In genomic region chr2:138780451-138780880, GRCh38 we compare ENCODE assay signal across 12 cellular contexts. TPM values are rescaled to one million over a fixed set of nuclear protein-coding genes. Genes with fewer than 3 reads are reported as not detected.
DNase-seq lines count a peak whose midpoint lies in the region; ATAC-seq and TF ChIP-seq lines count a peak whose summit lies in the region.
"Had no signal": no experiment of that assay in that cellular context is flagged by ENCODE, and none has a peak within 500 bp of the region (broad histone marks: within the 10 kb centered on the region; RNA-seq: fewer than 3 reads in every experiment).

No MANE protein-coding gene starts in this region.

- ATAC-seq in Panc1, result peak; percentile 81
- no peak for ATAC-seq in left colon

- POLR2A ChIA-PET in Panc1 (lab: Charles Lee), result no interaction called here

- H3K9me3 ChIP-seq in Panc1 (ENCODE audit: control insufficient read depth, insufficient read depth, low read depth, low read length) (no peaks in the 10 kb centered on the region), iPS-15b (ENCODE audit: control insufficient read depth, insufficient read depth, low read length) (no peaks in the 10 kb centered on the region), trophoblast cell (ENCODE audit: insufficient read depth, low read depth, low read length) (no peaks in the 10 kb centered on the region)

- H3K9ac ChIP-seq in iPS-15b (ENCODE audit: low read depth, low read length) (no peak overlapping the region), trophoblast cell (ENCODE audit: low read length) (peak overlapping the region; percentile 73)

- H4K12ac ChIP-seq in trophoblast cell (ENCODE audit: low read depth, low read length), result peak overlapping the region; percentile 77

- H2AFZ ChIP-seq in ACC112 (ENCODE audit: low read length, unreplicated experiment) (no peak overlapping the region), trophoblast cell (ENCODE audit: insufficient read depth, low read length, poor library complexity) (peak overlapping the region; percentile 77)

- WGBS in trophoblast cell (ENCODE audit: extremely low coverage, insufficient coverage, insufficient read length), result no CpG with 5 or more reads among the region's 39 CpGs

- no TSS peak for BruUV-seq in Panc1 (replicated peaks; lab: Mats Ljungman, UMichigan)

- H3K27ac ChIP-seq in ACC112 (ENCODE audit: low read depth, low read length) (no peak overlapping the region), Panc1 (ENCODE audit: low read length) (0 out of 2 replicates have a peak overlapping the region, but pooled peaks have one; percentile 12), trophoblast cell (ENCODE audit: low read depth, low read length) (no peak overlapping the region)

- DNase-seq in Panc1 (ENCODE audit: low read depth, low spot score) (no peak), trophoblast cell (no peak), H4 (ENCODE audit: low spot score) (no peak), NCI-H2196 (lab: John Stamatoyannopoulos, UW; ENCODE audit: unreplicated experiment) (no peak), left colon (no peak)
- no peak for DNase-seq in activated CD4-positive, alpha-beta T cell treated with anti-CD3 and anti-CD28 coated beads, Interleukin-2, amount 50 U/mL, for 1 hour
- DNase-seq: activated CD4-positive, alpha-beta T cell treated with anti-CD3 and anti-CD28 coated beads, Interleukin-2, amount 10 ng/mL, durations not matched to agents 7 days and 5 days had no signal

- CTCF ChIA-PET in Panc1 (lab: Charles Lee), result no interaction called here

- H3K27me3 ChIP-seq in ACC112 (ENCODE audit: insufficient read depth, low read length) (peaks cover 65% of the 10 kb centered on the region), Panc1 (ENCODE audit: control insufficient read depth, insufficient read depth, low read length) (peaks cover 13% of the 10 kb centered on the region), iPS-15b (ENCODE audit: control insufficient read depth, insufficient read depth, low read length) (peaks cover 65% of the 10 kb centered on the region), trophoblast cell (ENCODE audit: insufficient read depth, low read length) (peaks cover 7% of the 10 kb centered on the region)

- no peak for TF ChIP-seq CTCF in Panc1 (IDR thresholded peaks at IDR 0.05)

- peak overlapping the region; percentile 72 for H4K8ac ChIP-seq in trophoblast cell (ENCODE audit: low read depth, low read length)

- H3K4me3 ChIP-seq in ACC112 (ENCODE audit: low read depth, low read length), result peak overlapping the region; percentile 81
- peak overlapping the region; percentile 17 to 57; a peak in 3 of 4 replicates for H3K4me3 ChIP-seq in Panc1 (ENCODE audit: low read depth in 2 of 2, low read length in 2 of 2)
- H3K4me3 ChIP-seq in iPS-15b (ENCODE audit: low read depth, low read length), result peak overlapping the region; percentile 68
- peak overlapping the region; percentile 92 for H3K4me3 ChIP-seq in trophoblast cell (ENCODE audit: low read depth, low read length)

- peaks cover 14% of the 10 kb centered on the region for H3K79me1 ChIP-seq in trophoblast cell (ENCODE audit: low read length)

- H3K18ac ChIP-seq in trophoblast cell (ENCODE audit: low read length), result peak overlapping the region; percentile 89

- H3K36me3 ChIP-seq in ACC112 (ENCODE audit: insufficient read depth, low read length) (no peaks in the 10 kb centered on the region), Panc1 (ENCODE audit: control insufficient read depth, insufficient read depth, low read length) (no peaks in the 10 kb centered on the region), iPS-15b (ENCODE audit: control insufficient read depth, insufficient read depth, low read length) (no peaks in the 10 kb centered on the region), trophoblast cell (ENCODE audit: control insufficient read depth in 1 of 2, insufficient read depth in 2 of 2, low read length in 2 of 2) (no peaks in the 10 kb centered on the region)

- H3K14ac ChIP-seq in trophoblast cell (ENCODE audit: low read length), result peak overlapping the region; percentile 73

- in situ Hi-C loops in Panc1 (cut with HindIII; ENCODE audit: low pct_unique_long_range_greater_than_20kb, low sequenced_read_pairs), result no loop called here

- H2BK5ac ChIP-seq in trophoblast cell (ENCODE audit: low read depth, low read length, poor library complexity), result peak overlapping the region; percentile 52

- peak overlapping the region; percentile 40 for H2AK5ac ChIP-seq in trophoblast cell (ENCODE audit: low read length)

- H3K4me2 ChIP-seq in trophoblast cell (ENCODE audit: low read length), result peak overlapping the region; percentile 81

- intact Hi-C loops in Panc1 (cut with micrococcal nuclease; ENCODE audit: unreplicated experiment) (loop anchor here (10.0 kb wide), 2 partner anchors 406 to 836 kb away; no protein-coding TSS in a partner anchor), left colon (cut with DNase I, micrococcal nuclease) (loop anchor here in 1 of 2 donors (10.0 kb wide), 1 partner anchor 866 kb away; no protein-coding TSS in a partner anchor)

- H3K4me1 ChIP-seq in ACC112 (ENCODE audit: control insufficient read depth, insufficient read depth, low read length, unreplicated experiment) (peaks cover 4% of the 10 kb centered on the region), Panc1 (ENCODE audit: control insufficient read depth, insufficient read depth, low read length) (peaks cover 28% of the 10 kb centered on the region), iPS-15b (ENCODE audit: control insufficient read depth, insufficient read depth, low read length) (peaks cover 17% of the 10 kb centered on the region), trophoblast cell (ENCODE audit: control insufficient read depth in 1 of 2, insufficient read depth in 2 of 2, low read length in 2 of 2) (peaks cover 0 to 4% of the 10 kb centered on the region in 2 experiments)

- H4K91ac ChIP-seq in trophoblast cell (ENCODE audit: low read depth, low read length), result peak overlapping the region; percentile 73

- H3K4ac ChIP-seq in trophoblast cell (ENCODE audit: low read depth, low read length), result no peak overlapping the region

- H2BK12ac ChIP-seq in trophoblast cell (ENCODE audit: low read length), result peak overlapping the region; percentile 56

- no peaks in the 10 kb centered on the region for H3K79me2 ChIP-seq in ACC112 (ENCODE audit: control insufficient read depth, insufficient read depth, low read length, unreplicated experiment)
- peaks cover 9% of the 10 kb centered on the region for H3K79me2 ChIP-seq in trophoblast cell (ENCODE audit: control insufficient read depth, insufficient read depth, low read length, poor library complexity)

- no peak overlapping the region for H3K23ac ChIP-seq in trophoblast cell (ENCODE audit: low read length)

- peak overlapping the region; percentile 63 for H2BK120ac ChIP-seq in trophoblast cell (ENCODE audit: insufficient read depth, low read length, poor library complexity)

RNA-seq across cellular contexts. Expression of gene NXPH2, which starts 0.3 kb away (rescaled TPM):
- total RNA-seq in Panc1 (2021; ENCODE audit: unreplicated experiment) (5.4 TPM), left colon (not detected)
- polyA plus RNA-seq in Panc1 (2012; ENCODE audit: insufficient read length), result 2.5 TPM
- polyA plus RNA-seq in trophoblast cell (2013), result 14.4 and 14.6 TPM in 2 replicates
- 0.80 and 3.2 TPM in 2 replicates for total RNA-seq in H4 (2014; rRNA removed; shearing (Covaris generic))
- total RNA-seq: activated CD4-positive, alpha-beta T cell treated with anti-CD3 and anti-CD28 coated beads, Interleukin-2, amount 10 ng/mL, durations not matched to agents 7 days and 5 days; dermis microvascular lymphatic vessel endothelial cell; pulmonary artery endothelial cell had no signal
- polyA plus RNA-seq: BJ had no signal

Comparison
In these comparisons a context has a peak if more than half of its experiments do, and no peak if none do; other contexts are left out.
1. H3K4me3 ChIP-seq: peak in every context shown above with its lines; median percentile 92 in trophoblast cell; 81 in ACC112; 68 in iPS-15b; 37 in Panc1.